In genomic region chr4:70885174-70885573, GRCh38 we compare ENCODE assay signal across 25 cellular contexts. TPM values are rescaled to one million over a fixed set of nuclear protein-coding genes. Genes with fewer than 3 reads are reported as not detected.
DNase-seq lines count a peak whose midpoint lies in the region; ATAC-seq, FAIRE-seq and TF ChIP-seq lines count a peak whose summit lies in the region.
"Had no signal": no experiment of that assay in that cellular context is flagged by ENCODE, and none has a peak within 500 bp of the region (broad histone marks: within the 10 kb centered on the region; RNA-seq: fewer than 3 reads in every experiment).

No MANE protein-coding gene starts in this region.

- DNase-seq in left ventricle myocardium superior (no peak), left cardiac atrium (no peak), NCI-H146 (lab: John Stamatoyannopoulos, UW) (peak; percentile 27), bronchial epithelial cell (ENCODE audit: low read depth) (peak; percentile 11), NCI-H2081 treated with DMSO at 0.1 percent for 48 hours (lab: John Stamatoyannopoulos, UW) (no peak), NCI-H748 (lab: John Stamatoyannopoulos, UW; ENCODE audit: unreplicated experiment) (no peak), DMS153 treated with DMSO at 0.1 percent for 48 hours (lab: John Stamatoyannopoulos, UW; ENCODE audit: unreplicated experiment) (no peak)
- DNase-seq: activated CD4-positive, alpha-beta T cell treated with anti-CD3 and anti-CD28 coated beads, Interleukin-2, amount 50 U/mL, for 48 hours; activated naive CD4-positive, alpha-beta T cell; DMS153; effector memory CD8-positive, alpha-beta T cell; erythroblast; islet precursor cell; naive thymus-derived CD8-positive, alpha-beta T cell; NCI-H1092; NCI-H187; NCI-H2227 treated with DMSO at 0.1 percent for 48 hours; NCI-H774; T-helper 17 cell; transverse colon had no signal

- H3K36me3 ChIP-seq in bronchial epithelial cell (ENCODE audit: control insufficient read depth, insufficient read depth, low read length), result no peaks in the 10 kb centered on the region
- H3K36me3 ChIP-seq: BLaER1 treated with 17β-estradiol and CSF1 and Interleukin-3, amounts not matched to agents 10 nM and 100 nM; transverse colon had no signal

- ATAC-seq in left ventricle myocardium superior (peak; percentile 60), left cardiac atrium (no peak)
- ATAC-seq: effector memory CD8-positive, alpha-beta T cell; HCT116; naive thymus-derived CD8-positive, alpha-beta T cell; SK-N-SH treated with all-trans-retinoic acid at 6 μM for 48 hours; stimulated activated memory B cell treated with anti-CD40 and anti-IgM and Interleukin-4, amounts not matched to agents 10 μg/mL and 1 μg/mL and 100 μg/mL, for 72 hours; T-helper 17 cell had no signal

- no peak overlapping the region for H3K4me3 ChIP-seq in bronchial epithelial cell (ENCODE audit: low read depth, low read length)
- H3K4me3 ChIP-seq: BLaER1 treated with 17β-estradiol and CSF1 and Interleukin-3, amounts not matched to agents 10 nM and 100 nM; transverse colon had no signal

- no peak for FAIRE-seq in bronchial epithelial cell (lab: Jason Lieb, UNC)
- FAIRE-seq: TTC549 had no signal

- no peaks in the 10 kb centered on the region for H3K27me3 ChIP-seq in bronchial epithelial cell (ENCODE audit: control insufficient read depth, insufficient read depth, low read length)
- H3K27me3 ChIP-seq: BLaER1 treated with 17β-estradiol and CSF1 and Interleukin-3, amounts not matched to agents 10 nM and 100 nM; transverse colon had no signal

- intact Hi-C loops in left ventricle myocardium superior (cut with micrococcal nuclease), result no loop called here
- intact Hi-C loops in left cardiac atrium (cut with DNase I), result no loop called here

- TF ChIP-seq CTCF in bronchial epithelial cell (IDR thresholded peaks at IDR 0.05; ENCODE audit: insufficient read depth, low read length, severe bottlenecking), result no peak

RNA-seq across cellular contexts. Expression of gene MOB1B, which starts 17.0 kb away (rescaled TPM):
- total RNA-seq in left ventricle myocardium superior, result 18.4 TPM
- 10 to 100 TPM; 16.0 to 20.3 TPM for total RNA-seq in left cardiac atrium
- total RNA-seq in bronchial epithelial cell, result 8.1 and 8.4 TPM in 2 replicates

RNA-seq across cellular contexts. Expression of gene GRSF1, which starts 45.5 kb away (rescaled TPM):
- 105 TPM for total RNA-seq in left ventricle myocardium superior
- 10 to 100 TPM; 64.4 to 79.7 TPM for total RNA-seq in left cardiac atrium
- total RNA-seq in bronchial epithelial cell, result 62.7 and 78.5 TPM in 2 replicates

Comparison
In these comparisons a context has a peak if more than half of its experiments do, and no peak if none do; other contexts are left out.
1. DNase-seq: peak in NCI-H146 (single experiment) and bronchial epithelial cell (single experiment); none in left ventricle myocardium superior (single experiment), left cardiac atrium (single experiment), NCI-H2081 treated with DMSO at 0.1 percent for 48 hours (single experiment), NCI-H748 (single experiment) and DMS153 treated with DMSO at 0.1 percent for 48 hours (single experiment).